In genomic region chr18:65768379-65768778, GRCh38 we compare ENCODE assay signal across 1 cellular context.
A peak's percentile ranks its signal among the peaks of the same experiment; 100 is the strongest.
TF ChIP-seq lines count a peak whose summit lies in the region.

No MANE protein-coding gene starts in this region.

TF ChIP-seq in HEK293, 187 proteins besides CTCF, POLR2A, EP300 and RAD21 (continues in another document):
- TF ChIP-seq, protein P1, sequence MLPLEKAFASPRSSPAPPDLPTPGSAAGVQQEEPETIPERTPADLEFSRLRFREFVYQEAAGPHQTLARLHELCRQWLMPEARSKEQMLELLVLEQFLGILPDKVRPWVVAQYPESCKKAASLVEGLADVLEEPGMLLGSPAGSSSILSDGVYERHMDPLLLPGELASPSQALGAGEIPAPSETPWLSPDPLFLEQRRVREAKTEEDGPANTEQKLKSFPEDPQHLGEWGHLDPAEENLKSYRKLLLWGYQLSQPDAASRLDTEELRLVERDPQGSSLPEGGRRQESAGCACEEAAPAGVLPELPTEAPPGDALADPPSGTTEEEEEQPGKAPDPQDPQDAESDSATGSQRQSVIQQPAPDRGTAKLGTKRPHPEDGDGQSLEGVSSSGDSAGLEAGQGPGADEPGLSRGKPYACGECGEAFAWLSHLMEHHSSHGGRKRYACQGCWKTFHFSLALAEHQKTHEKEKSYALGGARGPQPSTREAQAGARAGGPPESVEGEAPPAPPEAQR (tag by site-specific recombination; IDR thresholded peaks at IDR 0.05) = no peak
- TF ChIP-seq SCRT1 (tag by site-specific recombination; IDR thresholded peaks at IDR 0.05; ENCODE audit: borderline replicate concordance) = no peak
- no peak for TF ChIP-seq IKZF3 (tag by site-specific recombination; IDR thresholded peaks at IDR 0.05)
- no peak for TF ChIP-seq ZNF701 (tag by site-specific recombination; IDR thresholded peaks at IDR 0.05)
- no peak for TF ChIP-seq ZBTB11 (tag by site-specific recombination; conservative IDR thresholded peaks at IDR 0.05; ENCODE audit: low read depth)
- peak; percentile 41; the same call in 1 of the 2 replicates for TF ChIP-seq ZBTB44 (tag by site-specific recombination; IDR thresholded peaks at IDR 0.05)
- no peak for TF ChIP-seq ZNF292 (tag by site-specific recombination; IDR thresholded peaks at IDR 0.05; ENCODE audit: borderline replicate concordance, low read depth)
- peak; percentile 72; the same call in 1 of the 2 replicates for TF ChIP-seq OVOL3 (tag by site-specific recombination; IDR thresholded peaks at IDR 0.05)
- no peak for TF ChIP-seq ZNF221 (tag by site-specific recombination; IDR thresholded peaks at IDR 0.05; ENCODE audit: borderline replicate concordance)
- no peak for TF ChIP-seq ZFP3 (tag by site-specific recombination; IDR thresholded peaks at IDR 0.05; ENCODE audit: low read depth)
- TF ChIP-seq ZNF302 (tag by site-specific recombination; IDR thresholded peaks at IDR 0.05; ENCODE audit: low read depth) = no peak
- no peak for TF ChIP-seq ZNF571 (tag by site-specific recombination; IDR thresholded peaks at IDR 0.05)
- TF ChIP-seq, protein P2, sequence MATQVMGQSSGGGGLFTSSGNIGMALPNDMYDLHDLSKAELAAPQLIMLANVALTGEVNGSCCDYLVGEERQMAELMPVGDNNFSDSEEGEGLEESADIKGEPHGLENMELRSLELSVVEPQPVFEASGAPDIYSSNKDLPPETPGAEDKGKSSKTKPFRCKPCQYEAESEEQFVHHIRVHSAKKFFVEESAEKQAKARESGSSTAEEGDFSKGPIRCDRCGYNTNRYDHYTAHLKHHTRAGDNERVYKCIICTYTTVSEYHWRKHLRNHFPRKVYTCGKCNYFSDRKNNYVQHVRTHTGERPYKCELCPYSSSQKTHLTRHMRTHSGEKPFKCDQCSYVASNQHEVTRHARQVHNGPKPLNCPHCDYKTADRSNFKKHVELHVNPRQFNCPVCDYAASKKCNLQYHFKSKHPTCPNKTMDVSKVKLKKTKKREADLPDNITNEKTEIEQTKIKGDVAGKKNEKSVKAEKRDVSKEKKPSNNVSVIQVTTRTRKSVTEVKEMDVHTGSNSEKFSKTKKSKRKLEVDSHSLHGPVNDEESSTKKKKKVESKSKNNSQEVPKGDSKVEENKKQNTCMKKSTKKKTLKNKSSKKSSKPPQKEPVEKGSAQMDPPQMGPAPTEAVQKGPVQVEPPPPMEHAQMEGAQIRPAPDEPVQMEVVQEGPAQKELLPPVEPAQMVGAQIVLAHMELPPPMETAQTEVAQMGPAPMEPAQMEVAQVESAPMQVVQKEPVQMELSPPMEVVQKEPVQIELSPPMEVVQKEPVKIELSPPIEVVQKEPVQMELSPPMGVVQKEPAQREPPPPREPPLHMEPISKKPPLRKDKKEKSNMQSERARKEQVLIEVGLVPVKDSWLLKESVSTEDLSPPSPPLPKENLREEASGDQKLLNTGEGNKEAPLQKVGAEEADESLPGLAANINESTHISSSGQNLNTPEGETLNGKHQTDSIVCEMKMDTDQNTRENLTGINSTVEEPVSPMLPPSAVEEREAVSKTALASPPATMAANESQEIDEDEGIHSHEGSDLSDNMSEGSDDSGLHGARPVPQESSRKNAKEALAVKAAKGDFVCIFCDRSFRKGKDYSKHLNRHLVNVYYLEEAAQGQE (tag by site-specific recombination; IDR thresholded peaks at IDR 0.05) = no peak
- TF ChIP-seq ZFP41 (tag by site-specific recombination; IDR thresholded peaks at IDR 0.05; ENCODE audit: borderline replicate concordance) = no peak
- peak; percentile 12; the same call in 1 of the 2 replicates for TF ChIP-seq ZNF654 (tag by site-specific recombination; IDR thresholded peaks at IDR 0.05; ENCODE audit: low read depth)
- TF ChIP-seq ZNF19 (tag by site-specific recombination; IDR thresholded peaks at IDR 0.05; ENCODE audit: low read depth) = no peak
- TF ChIP-seq ZNF561 (tag by site-specific recombination; IDR thresholded peaks at IDR 0.05; ENCODE audit: borderline replicate concordance) = no peak
- TF ChIP-seq ZNF664 (tag by site-specific recombination; IDR thresholded peaks at IDR 0.05) = no peak
- TF ChIP-seq GFI1B (tag by site-specific recombination; IDR thresholded peaks at IDR 0.05) = no peak
- no peak for TF ChIP-seq ZFHX2 (tag by site-specific recombination; conservative IDR thresholded peaks at IDR 0.05)
- no peak for TF ChIP-seq ZNF155 (tag by site-specific recombination; IDR thresholded peaks at IDR 0.05)
- TF ChIP-seq, protein P3, sequence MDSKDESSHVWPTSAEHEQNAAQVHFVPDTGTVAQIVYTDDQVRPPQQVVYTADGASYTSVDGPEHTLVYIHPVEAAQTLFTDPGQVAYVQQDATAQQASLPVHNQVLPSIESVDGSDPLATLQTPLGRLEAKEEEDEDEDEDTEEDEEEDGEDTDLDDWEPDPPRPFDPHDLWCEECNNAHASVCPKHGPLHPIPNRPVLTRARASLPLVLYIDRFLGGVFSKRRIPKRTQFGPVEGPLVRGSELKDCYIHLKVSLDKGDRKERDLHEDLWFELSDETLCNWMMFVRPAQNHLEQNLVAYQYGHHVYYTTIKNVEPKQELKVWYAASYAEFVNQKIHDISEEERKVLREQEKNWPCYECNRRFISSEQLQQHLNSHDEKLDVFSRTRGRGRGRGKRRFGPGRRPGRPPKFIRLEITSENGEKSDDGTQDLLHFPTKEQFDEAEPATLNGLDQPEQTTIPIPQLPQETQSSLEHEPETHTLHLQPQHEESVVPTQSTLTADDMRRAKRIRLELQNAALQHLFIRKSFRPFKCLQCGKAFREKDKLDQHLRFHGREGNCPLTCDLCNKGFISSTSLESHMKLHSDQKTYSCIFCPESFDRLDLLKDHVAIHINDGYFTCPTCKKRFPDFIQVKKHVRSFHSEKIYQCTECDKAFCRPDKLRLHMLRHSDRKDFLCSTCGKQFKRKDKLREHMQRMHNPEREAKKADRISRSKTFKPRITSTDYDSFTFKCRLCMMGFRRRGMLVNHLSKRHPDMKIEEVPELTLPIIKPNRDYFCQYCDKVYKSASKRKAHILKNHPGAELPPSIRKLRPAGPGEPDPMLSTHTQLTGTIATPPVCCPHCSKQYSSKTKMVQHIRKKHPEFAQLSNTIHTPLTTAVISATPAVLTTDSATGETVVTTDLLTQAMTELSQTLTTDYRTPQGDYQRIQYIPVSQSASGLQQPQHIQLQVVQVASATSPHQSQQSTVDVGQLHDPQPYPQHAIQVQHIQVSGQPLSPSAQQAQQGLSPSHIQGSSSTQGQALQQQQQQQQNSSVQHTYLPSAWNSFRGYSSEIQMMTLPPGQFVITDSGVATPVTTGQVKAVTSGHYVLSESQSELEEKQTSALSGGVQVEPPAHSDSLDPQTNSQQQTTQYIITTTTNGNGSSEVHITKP (tag by site-specific recombination; IDR thresholded peaks at IDR 0.05) = peak; percentile 60
- TF ChIP-seq ZNF677 (tag by site-specific recombination; IDR thresholded peaks at IDR 0.05) = no peak
- no peak for TF ChIP-seq ZNF530 (tag by site-specific recombination; IDR thresholded peaks at IDR 0.05; ENCODE audit: low read depth)
- no peak for TF ChIP-seq ZNF626 (tag by site-specific recombination; IDR thresholded peaks at IDR 0.05)
- TF ChIP-seq ZNF23 (tag by site-specific recombination; IDR thresholded peaks at IDR 0.05; ENCODE audit: borderline replicate concordance) = no peak
- TF ChIP-seq, protein P4, sequence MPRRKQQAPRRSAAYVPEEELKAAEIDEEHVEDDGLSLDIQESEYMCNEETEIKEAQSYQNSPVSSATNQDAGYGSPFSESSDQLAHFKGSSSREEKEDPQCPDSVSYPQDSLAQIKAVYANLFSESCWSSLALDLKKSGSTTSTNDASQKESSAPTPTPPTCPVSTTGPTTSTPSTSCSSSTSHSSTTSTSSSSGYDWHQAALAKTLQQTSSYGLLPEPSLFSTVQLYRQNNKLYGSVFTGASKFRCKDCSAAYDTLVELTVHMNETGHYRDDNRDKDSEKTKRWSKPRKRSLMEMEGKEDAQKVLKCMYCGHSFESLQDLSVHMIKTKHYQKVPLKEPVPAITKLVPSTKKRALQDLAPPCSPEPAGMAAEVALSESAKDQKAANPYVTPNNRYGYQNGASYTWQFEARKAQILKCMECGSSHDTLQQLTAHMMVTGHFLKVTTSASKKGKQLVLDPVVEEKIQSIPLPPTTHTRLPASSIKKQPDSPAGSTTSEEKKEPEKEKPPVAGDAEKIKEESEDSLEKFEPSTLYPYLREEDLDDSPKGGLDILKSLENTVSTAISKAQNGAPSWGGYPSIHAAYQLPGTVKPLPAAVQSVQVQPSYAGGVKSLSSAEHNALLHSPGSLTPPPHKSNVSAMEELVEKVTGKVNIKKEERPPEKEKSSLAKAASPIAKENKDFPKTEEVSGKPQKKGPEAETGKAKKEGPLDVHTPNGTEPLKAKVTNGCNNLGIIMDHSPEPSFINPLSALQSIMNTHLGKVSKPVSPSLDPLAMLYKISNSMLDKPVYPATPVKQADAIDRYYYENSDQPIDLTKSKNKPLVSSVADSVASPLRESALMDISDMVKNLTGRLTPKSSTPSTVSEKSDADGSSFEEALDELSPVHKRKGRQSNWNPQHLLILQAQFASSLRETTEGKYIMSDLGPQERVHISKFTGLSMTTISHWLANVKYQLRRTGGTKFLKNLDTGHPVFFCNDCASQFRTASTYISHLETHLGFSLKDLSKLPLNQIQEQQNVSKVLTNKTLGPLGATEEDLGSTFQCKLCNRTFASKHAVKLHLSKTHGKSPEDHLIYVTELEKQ (tag by site-specific recombination; IDR thresholded peaks at IDR 0.05; ENCODE audit: borderline replicate concordance) = peak; percentile 57; the same call in 1 of the 2 replicates
- no peak for TF ChIP-seq ZNF558 (tag by site-specific recombination; IDR thresholded peaks at IDR 0.05)
- no peak for TF ChIP-seq ZNF202 (tag by site-specific recombination; IDR thresholded peaks at IDR 0.05; ENCODE audit: borderline replicate concordance)
- TF ChIP-seq SCRT2 (tag by site-specific recombination; IDR thresholded peaks at IDR 0.05) = no peak
- TF ChIP-seq ZBTB10 (tag by site-specific recombination; IDR thresholded peaks at IDR 0.05) = no peak
- TF ChIP-seq ZNF660 (tag by site-specific recombination; IDR thresholded peaks at IDR 0.05) = 0 out of 2 replicates have a peak, but pooled peaks have one; percentile 41
- TF ChIP-seq REPIN1 (tag by site-specific recombination; IDR thresholded peaks at IDR 0.05; ENCODE audit: low read depth) = no peak
- TF ChIP-seq BCL11A (tag by site-specific recombination; IDR thresholded peaks at IDR 0.05; ENCODE audit: low read depth) = no peak; the same call in 1 of the 2 replicates
- TF ChIP-seq ZNF791 (tag by site-specific recombination; IDR thresholded peaks at IDR 0.05) = no peak
- peak; percentile 24; the same call in 1 of the 2 replicates for TF ChIP-seq ZNF391 (tag by site-specific recombination; IDR thresholded peaks at IDR 0.05; ENCODE audit: borderline replicate concordance, low read depth)
- no peak for TF ChIP-seq ZSCAN30 (tag by site-specific recombination; IDR thresholded peaks at IDR 0.05)
- TF ChIP-seq WT1 (tag by site-specific recombination; IDR thresholded peaks at IDR 0.05) = peak; percentile 24; the same call in 1 of the 2 replicates
- TF ChIP-seq ZNF776 (tag by site-specific recombination; IDR thresholded peaks at IDR 0.05; ENCODE audit: borderline replicate concordance) = no peak
